In the genomic region with DNA sequence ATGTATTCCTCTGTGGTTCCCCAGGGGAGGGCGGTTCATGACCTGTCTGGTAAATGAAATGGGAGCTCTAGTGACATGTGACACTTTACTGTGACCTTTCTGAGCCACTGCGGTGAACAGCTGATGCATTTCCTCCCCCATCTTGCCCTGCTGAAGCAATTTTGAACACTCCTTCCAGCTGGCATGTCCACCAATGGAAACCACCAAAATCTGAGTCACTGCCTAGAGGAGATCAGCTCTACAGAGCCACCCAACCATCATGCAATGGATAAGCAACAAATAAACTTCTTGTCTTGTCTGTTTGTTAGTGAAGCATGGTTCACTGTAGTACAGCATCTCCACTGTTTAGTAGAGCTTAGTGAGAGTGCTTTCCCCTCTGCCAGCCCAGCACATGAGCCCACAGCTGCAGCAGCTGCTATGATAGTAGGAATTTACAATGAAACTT, we compare ENCODE assay signal across 1 cellular context.
A peak's percentile ranks its signal among the peaks of the same experiment; 100 is the strongest.
TF ChIP-seq lines count a peak whose summit lies in the region.

No MANE protein-coding gene starts in this region.

TF ChIP-seq in K562, 482 proteins besides CTCF, POLR2A, EP300 and RAD21:
- TF ChIP-seq, protein P1, sequence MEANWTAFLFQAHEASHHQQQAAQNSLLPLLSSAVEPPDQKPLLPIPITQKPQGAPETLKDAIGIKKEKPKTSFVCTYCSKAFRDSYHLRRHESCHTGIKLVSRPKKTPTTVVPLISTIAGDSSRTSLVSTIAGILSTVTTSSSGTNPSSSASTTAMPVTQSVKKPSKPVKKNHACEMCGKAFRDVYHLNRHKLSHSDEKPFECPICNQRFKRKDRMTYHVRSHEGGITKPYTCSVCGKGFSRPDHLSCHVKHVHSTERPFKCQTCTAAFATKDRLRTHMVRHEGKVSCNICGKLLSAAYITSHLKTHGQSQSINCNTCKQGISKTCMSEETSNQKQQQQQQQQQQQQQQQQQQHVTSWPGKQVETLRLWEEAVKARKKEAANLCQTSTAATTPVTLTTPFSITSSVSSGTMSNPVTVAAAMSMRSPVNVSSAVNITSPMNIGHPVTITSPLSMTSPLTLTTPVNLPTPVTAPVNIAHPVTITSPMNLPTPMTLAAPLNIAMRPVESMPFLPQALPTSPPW (CRISPR knock-in tag; IDR thresholded peaks at IDR 0.05) = no peak
- TF ChIP-seq ZC3H8 (IDR thresholded peaks at IDR 0.05) (no peak), ZBTB8A (IDR thresholded peaks at IDR 0.05; ENCODE audit: partially characterized antibody) (no peak), ILK (tag; IDR thresholded peaks at IDR 0.05; ENCODE audit: borderline replicate concordance, low read depth) (no peak), DMBX1 (CRISPR knock-in tag; IDR thresholded peaks at IDR 0.05; ENCODE audit: borderline replicate concordance) (no peak), HEY1 (CRISPR knock-in tag; IDR thresholded peaks at IDR 0.05; ENCODE audit: borderline replicate concordance) (no peak), PTTG1 (tag; IDR thresholded peaks at IDR 0.05; ENCODE audit: low read depth) (no peak), MYNN (IDR thresholded peaks at IDR 0.05) (no peak), MYNN (CRISPR knock-in tag; IDR thresholded peaks at IDR 0.05) (no peak), KLF6 (CRISPR knock-in tag; IDR thresholded peaks at IDR 0.05; ENCODE audit: borderline replicate concordance) (no peak), PHF21A (IDR thresholded peaks at IDR 0.05; ENCODE audit: borderline replicate concordance, low read depth) (no peak), ZNF584 (CRISPR knock-in tag; IDR thresholded peaks at IDR 0.05; ENCODE audit: low read depth) (0 out of 2 replicates have a peak, but pooled peaks have one; percentile 27), USF2 (CRISPR knock-in tag; IDR thresholded peaks at IDR 0.05) (no peak), CTBP1 (IDR thresholded peaks at IDR 0.05; ENCODE audit: borderline replicate concordance) (no peak), ZBTB43 (CRISPR knock-in tag; IDR thresholded peaks at IDR 0.05) (no peak), POLR2AphosphoS5 (IDR thresholded peaks at IDR 0.05; ENCODE audit: control insufficient read depth, insufficient read depth, low read depth, low read length) (no peak), FOSL1 (tag; conservative IDR thresholded peaks at IDR 0.05) (peak; percentile 24; the same call in 1 of the 2 replicates), NCOA2 (IDR thresholded peaks at IDR 0.05; ENCODE audit: partially characterized antibody in 2 of 2) (no peak), CEBPG (CRISPR knock-in tag; IDR thresholded peaks at IDR 0.05) (0 out of 2 replicates have a peak, but pooled peaks have one; percentile 24), CEBPG (tag; conservative IDR thresholded peaks at IDR 0.05 in 1 of 2, IDR thresholded peaks at IDR 0.05 in 1 of 2) (peak in 1 of 2 experiments; percentile 57; a peak in 2 of 4 replicates), STAT5B (CRISPR knock-in tag; IDR thresholded peaks at IDR 0.05) (no peak), ZNF165 (CRISPR knock-in tag; IDR thresholded peaks at IDR 0.05; ENCODE audit: borderline replicate concordance) (no peak), NR2C2 (CRISPR knock-in tag; IDR thresholded peaks at IDR 0.05) (no peak), NR2C2 (tag; IDR thresholded peaks at IDR 0.05) (peak; percentile 70; the same call in 1 of the 2 replicates), CBX2 (IDR thresholded peaks at IDR 0.05; ENCODE audit: insufficient read depth, low read length, poor library complexity, severe bottlenecking) (no peak), ZNF316 (IDR thresholded peaks at IDR 0.05) (no peak), SREBF2 (CRISPR knock-in tag; IDR thresholded peaks at IDR 0.05) (no peak), NCOA1 (IDR thresholded peaks at IDR 0.05; ENCODE audit: low read depth) (no peak), LCOR (CRISPR knock-in tag; IDR thresholded peaks at IDR 0.05) (no peak), DACH1 (IDR thresholded peaks at IDR 0.05; ENCODE audit: partially characterized antibody) (peak; percentile 47)
- TF ChIP-seq, protein P2, sequence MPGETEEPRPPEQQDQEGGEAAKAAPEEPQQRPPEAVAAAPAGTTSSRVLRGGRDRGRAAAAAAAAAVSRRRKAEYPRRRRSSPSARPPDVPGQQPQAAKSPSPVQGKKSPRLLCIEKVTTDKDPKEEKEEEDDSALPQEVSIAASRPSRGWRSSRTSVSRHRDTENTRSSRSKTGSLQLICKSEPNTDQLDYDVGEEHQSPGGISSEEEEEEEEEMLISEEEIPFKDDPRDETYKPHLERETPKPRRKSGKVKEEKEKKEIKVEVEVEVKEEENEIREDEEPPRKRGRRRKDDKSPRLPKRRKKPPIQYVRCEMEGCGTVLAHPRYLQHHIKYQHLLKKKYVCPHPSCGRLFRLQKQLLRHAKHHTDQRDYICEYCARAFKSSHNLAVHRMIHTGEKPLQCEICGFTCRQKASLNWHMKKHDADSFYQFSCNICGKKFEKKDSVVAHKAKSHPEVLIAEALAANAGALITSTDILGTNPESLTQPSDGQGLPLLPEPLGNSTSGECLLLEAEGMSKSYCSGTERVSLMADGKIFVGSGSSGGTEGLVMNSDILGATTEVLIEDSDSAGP (CRISPR knock-in tag; IDR thresholded peaks at IDR 0.05) = no peak
- TF ChIP-seq, protein P3, sequence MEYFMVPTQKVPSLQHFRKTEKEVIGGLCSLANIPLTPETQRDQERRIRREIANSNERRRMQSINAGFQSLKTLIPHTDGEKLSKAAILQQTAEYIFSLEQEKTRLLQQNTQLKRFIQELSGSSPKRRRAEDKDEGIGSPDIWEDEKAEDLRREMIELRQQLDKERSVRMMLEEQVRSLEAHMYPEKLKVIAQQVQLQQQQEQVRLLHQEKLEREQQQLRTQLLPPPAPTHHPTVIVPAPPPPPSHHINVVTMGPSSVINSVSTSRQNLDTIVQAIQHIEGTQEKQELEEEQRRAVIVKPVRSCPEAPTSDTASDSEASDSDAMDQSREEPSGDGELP (CRISPR knock-in tag; IDR thresholded peaks at IDR 0.05; ENCODE audit: borderline replicate concordance) = peak; percentile 67
